In genomic region chr2:166516712-166517303, GRCh38 we compare ENCODE assay signal across 9 cellular contexts. TPM values are rescaled to one million over a fixed set of nuclear protein-coding genes. Genes with fewer than 3 reads are reported as not detected.
DNase-seq lines count a peak whose midpoint lies in the region; ATAC-seq and TF ChIP-seq lines count a peak whose summit lies in the region.
"Had no signal": no experiment of that assay in that cellular context is flagged by ENCODE, and none has a peak within 500 bp of the region (broad histone marks: within the 10 kb centered on the region; RNA-seq: fewer than 3 reads in every experiment).

No MANE protein-coding gene starts in this region.

- H3K27ac Mint-ChIP-seq in natural killer cell, result no peak overlapping the region

- no peaks in the 10 kb centered on the region for H3K36me3 ChIP-seq in SK-N-MC (ENCODE audit: insufficient read depth, low read length)

- H3K9me3 ChIP-seq in SK-N-MC (ENCODE audit: low read depth, low read length), result no peaks in the 10 kb centered on the region

- no peaks in the 10 kb centered on the region for H3K9me3 Mint-ChIP-seq in natural killer cell

- intact Hi-C loops in left cardiac atrium (cut with DNase I), result no loop called here
- intact Hi-C loops in natural killer cell (cut with micrococcal nuclease), result no loop called here

- H3K36me3 Mint-ChIP-seq in natural killer cell, result no peaks in the 10 kb centered on the region

- H3K27me3 Mint-ChIP-seq in natural killer cell (ENCODE audit: low read depth in 2 of 2), result no peaks in the 10 kb centered on the region

- ATAC-seq in left cardiac atrium, result peak in 1 of 2 donors; percentile 26
- ATAC-seq in natural killer cell, result no peak
- ATAC-seq: left colon had no signal

- DNase-seq in D341Med (ENCODE audit: low spot score) (peak; percentile 25), HS-27A (ENCODE audit: low read depth) (peak; percentile 5), SK-N-MC (ENCODE audit: low read depth, low spot score) (peak; percentile 37), left cardiac atrium (peak; percentile 25), NCI-H774 (lab: John Stamatoyannopoulos, UW) (no peak), natural killer cell (no peak)
- no peak for DNase-seq in stimulated activated naive CD4-positive, alpha-beta T cell (lab: John Stamatoyannopoulos, UW)
- DNase-seq in activated effector memory CD4-positive, alpha-beta T cell treated with anti-CD3 and anti-CD28 coated beads, Interleukin-2, amount 50 U/mL, for 16 hours, result no peak

- H3K27ac ChIP-seq in SK-N-MC, result no peak overlapping the region

- no peak for TF ChIP-seq CTCF in natural killer cell (IDR thresholded peaks at IDR 0.05)

- no peak overlapping the region for H3K9ac ChIP-seq in SK-N-MC (ENCODE audit: insufficient read length)

- no peaks in the 10 kb centered on the region for H3K4me1 Mint-ChIP-seq in natural killer cell

- no peak overlapping the region for H3K4me3 ChIP-seq in SK-N-MC

- no peak overlapping the region for H3K4me3 Mint-ChIP-seq in natural killer cell

RNA-seq across cellular contexts. Expression of gene SCN7A, which starts 22.8 kb away (rescaled TPM):
- 10 to 100 TPM; 10.7 to 27.5 TPM for total RNA-seq in left cardiac atrium
- total RNA-seq in natural killer cell, result not detected

Comparison
In these comparisons a context has a peak if more than half of its experiments do, and no peak if none do; other contexts are left out.
1. DNase-seq: peak in D341Med (single experiment), HS-27A (single experiment), SK-N-MC (single experiment) and left cardiac atrium (single experiment); none in stimulated activated naive CD4-positive, alpha-beta T cell (0 of 6), NCI-H774 (single experiment), activated effector memory CD4-positive, alpha-beta T cell treated with anti-CD3 and anti-CD28 coated beads, Interleukin-2, amount 50 U/mL, for 16 hours (single experiment) and natural killer cell (single experiment).
2. RNA of gene SCN7A, which starts 22.8 kb away (total RNA-seq): 10.7 to 27.5 TPM in left cardiac atrium; not detected in natural killer cell; every median in the first group is over 10 times any median in the second.